24 cellular contexts compared by ENCODE assay signal in the genomic region with DNA sequence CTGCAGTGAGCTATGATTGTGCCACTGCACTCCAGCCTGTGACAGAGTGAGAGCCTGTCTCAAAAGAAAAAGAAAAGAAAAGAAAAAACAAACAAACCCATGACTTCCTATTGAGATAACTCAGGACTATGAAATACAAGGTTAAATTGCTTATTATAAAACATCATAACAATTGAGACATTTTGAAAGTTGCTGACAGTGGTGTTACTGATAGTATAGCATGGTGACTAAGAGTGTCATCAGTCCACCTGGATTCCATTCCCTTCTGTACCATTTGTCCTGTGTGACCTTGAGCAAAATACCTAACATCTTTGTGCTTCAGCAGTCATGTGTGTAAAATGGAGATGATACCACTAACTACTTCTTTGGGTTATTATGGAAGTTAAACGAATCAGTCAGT. TPM values are rescaled to one million over a fixed set of nuclear protein-coding genes. Genes with fewer than 3 reads are reported as not detected.
DNase-seq lines count a peak whose midpoint lies in the region; ATAC-seq, FAIRE-seq and TF ChIP-seq lines count a peak whose summit lies in the region.
"Had no signal": no experiment of that assay in that cellular context is flagged by ENCODE, and none has a peak within 500 bp of the region (broad histone marks: within the 10 kb centered on the region; RNA-seq: fewer than 3 reads in every experiment).

No MANE protein-coding gene starts in this region.

- H3K4me1 ChIP-seq in HepG2 (ENCODE audit: insufficient read depth, low read length) (peaks cover 31% of the 10 kb centered on the region), right lobe of liver (peaks cover 0 to 17% (median 3%) of the 10 kb centered on the region in 4 donors), endodermal cell (ENCODE audit: control insufficient read depth, insufficient read depth, low read length) (no peaks in the 10 kb centered on the region), muscle layer of duodenum (ENCODE audit: control insufficient read depth in 1 of 2, insufficient read depth in 2 of 2, low read length in 2 of 2) (peaks cover 0 to 23% of the 10 kb centered on the region in 2 donors), rectal smooth muscle tissue (ENCODE audit: control insufficient read depth, insufficient read depth, low read length) (peaks cover 12% of the 10 kb centered on the region), osteoblast (ENCODE audit: insufficient read depth, low read length) (no peaks in the 10 kb centered on the region)
- H3K4me1 ChIP-seq: BLaER1 had no signal

- POLR2A ChIA-PET in HepG2 (lab: Yijun Ruan, JAX), result no interaction called here

- TF ChIP-seq CTCF in HepG2 (CRISPR knock-in tag; IDR thresholded peaks at IDR 0.05) (no peak), right lobe of liver (IDR thresholded peaks at IDR 0.05) (no peak), endodermal cell (conservative IDR thresholded peaks at IDR 0.05) (no peak), osteoblast (IDR thresholded peaks at IDR 0.05; ENCODE audit: extremely low read depth, low read depth, low read length) (no peak)

- BruUV-seq in HepG2 (replicated peaks; lab: Mats Ljungman, UMichigan), result no TSS peak

- WGBS in HepG2 (ENCODE audit: low lambda C conversion rate), result 55% methylated on average over 1 of the region's 1 CpG
- whole genome bisulfite sequencing in right lobe of liver (ENCODE audit: insufficient coverage, low coverage, low lambda C conversion rate, missing lambda C conversion rate), result 91% methylated on average over 1 of the region's 1 CpG
- 83 to 90% methylated on average over 1 of the region's 1 CpG for WGBS in endodermal cell (ENCODE audit: insufficient coverage in 1 of 2, insufficient read length in 1 of 2), 2 experiments

- no peaks in the 10 kb centered on the region for H3K4me1 Mint-ChIP-seq in endodermal cell

- no peaks in the 10 kb centered on the region for H3K79me2 ChIP-seq in HepG2 (ENCODE audit: insufficient read depth, low read length)
- H3K79me2 ChIP-seq in osteoblast (ENCODE audit: insufficient read depth, low read length), result no peaks in the 10 kb centered on the region

- no peak for FAIRE-seq in HepG2 (lab: Jason Lieb, UNC)
- FAIRE-seq: G401.6, GM12892, GM18507, H54 had no signal

- H3K4me2 ChIP-seq in HepG2 (ENCODE audit: low read depth, low read length) (no peak overlapping the region), osteoblast (ENCODE audit: insufficient read depth, low read length) (no peak overlapping the region)
- H3K4me2 ChIP-seq: BLaER1 had no signal

- no peaks in the 10 kb centered on the region for H3K36me3 Mint-ChIP-seq in endodermal cell (ENCODE audit: low read depth)
- H3K36me3 Mint-ChIP-seq: CD14-positive monocyte; CD8-positive, alpha-beta T cell had no signal

- no peak overlapping the region for H3K27ac ChIP-seq in HepG2 (ENCODE audit: extremely low read length, insufficient read depth, low read length)
- no peak overlapping the region for H3K27ac ChIP-seq in right lobe of liver
- no peak overlapping the region for H3K27ac ChIP-seq in endodermal cell (ENCODE audit: low read depth, low read length)
- peak overlapping the region; percentile 3 for H3K27ac ChIP-seq in muscle layer of duodenum (ENCODE audit: low read length)
- peak overlapping the region; percentile 27 for H3K27ac ChIP-seq in rectal smooth muscle tissue (ENCODE audit: low read depth, low read length)
- H3K27ac ChIP-seq in osteoblast (ENCODE audit: low read depth, low read length), result no peak overlapping the region
- H3K27ac ChIP-seq: 22Rv1, BLaER1, GM23248, HL-60 had no signal

- H3K9me3 ChIP-seq in HepG2 (ENCODE audit: low read length) (no peaks in the 10 kb centered on the region), right lobe of liver (no peaks in the 10 kb centered on the region), endodermal cell (ENCODE audit: control insufficient read depth, low read length) (no peaks in the 10 kb centered on the region), muscle layer of duodenum (ENCODE audit: control insufficient read depth in 1 of 2, low read length in 2 of 2) (no peaks in the 10 kb centered on the region), osteoblast (ENCODE audit: low read depth, low read length) (no peaks in the 10 kb centered on the region)
- H3K9me3 ChIP-seq: BLaER1 had no signal

- H3K27me3 ChIP-seq in HepG2 (ENCODE audit: control insufficient read depth in 1 of 2, insufficient read depth in 2 of 2, low read length in 2 of 2), result no peaks in the 10 kb centered on the region
- H3K27me3 ChIP-seq in right lobe of liver, result no peaks in the 10 kb centered on the region
- H3K27me3 ChIP-seq in endodermal cell (ENCODE audit: control insufficient read depth, insufficient read depth, low read length, poor library complexity, severe bottlenecking), result no peaks in the 10 kb centered on the region
- no peaks in the 10 kb centered on the region for H3K27me3 ChIP-seq in muscle layer of duodenum (ENCODE audit: low read depth, low read length)
- no peaks in the 10 kb centered on the region for H3K27me3 ChIP-seq in rectal smooth muscle tissue (ENCODE audit: control insufficient read depth, insufficient read depth, low read length)
- H3K27me3 ChIP-seq in osteoblast (ENCODE audit: insufficient read depth, low read length), result no peaks in the 10 kb centered on the region
- H3K27me3 ChIP-seq: BLaER1 had no signal

- no peak for TF ChIP-seq POLR2A in HepG2 (IDR thresholded peaks at IDR 0.05; ENCODE audit: insufficient read depth in 1 of 2, low read depth in 2 of 2, low read length in 2 of 2)
- no peak for TF ChIP-seq POLR2A in right lobe of liver (IDR thresholded peaks at IDR 0.05)

- in situ Hi-C loops in HepG2 (cut with HindIII; ENCODE audit: extremely low pct_ligation_motif_present, low pct_unique_long_range_greater_than_20kb) (no loop called here), G401 (cut with HindIII; ENCODE audit: low sequenced_read_pairs) (no loop called here)

- H2AFZ ChIP-seq in HepG2 (ENCODE audit: low read length), result no peak overlapping the region
- H2AFZ ChIP-seq in osteoblast (ENCODE audit: low read length), result no peak overlapping the region
- H2AFZ ChIP-seq: GM23248 had no signal

- H3K4me3 Mint-ChIP-seq in endodermal cell, result no peak overlapping the region
- H3K4me3 Mint-ChIP-seq: CD14-positive monocyte; CD8-positive, alpha-beta T cell had no signal

- H3K36me3 ChIP-seq in HepG2 (replicated peaks in 1 of 2; ENCODE audit: control insufficient read depth in 1 of 2, insufficient read depth in 2 of 2, low read length in 2 of 2) (no peaks in the 10 kb centered on the region), right lobe of liver (no peaks in the 10 kb centered on the region), endodermal cell (ENCODE audit: control insufficient read depth, insufficient read depth, low read length) (no peaks in the 10 kb centered on the region), muscle layer of duodenum (ENCODE audit: control insufficient read depth in 1 of 2, insufficient read depth in 2 of 2, low read length in 2 of 2) (no peaks in the 10 kb centered on the region), rectal smooth muscle tissue (ENCODE audit: control insufficient read depth, insufficient read depth, low read length) (no peaks in the 10 kb centered on the region), osteoblast (ENCODE audit: insufficient read depth, low read length) (no peaks in the 10 kb centered on the region)
- H3K36me3 ChIP-seq: BLaER1 had no signal

- no peak for TF ChIP-seq EP300 in HepG2 (IDR thresholded peaks at IDR 0.05; ENCODE audit: low read depth in 2 of 2, low read length in 2 of 2)
- no peak for TF ChIP-seq EP300 in HepG2 (CRISPR knock-in tag; IDR thresholded peaks at IDR 0.05; ENCODE audit: borderline replicate concordance)

- peak overlapping the region; percentile 73 for H3K27ac Mint-ChIP-seq in endodermal cell
- H3K27ac Mint-ChIP-seq: CD14-positive monocyte; CD8-positive, alpha-beta T cell had no signal

- CTCF ChIA-PET in HepG2 (lab: Yijun Ruan, JAX; ENCODE audit: low intra/inter-chr PET ratio, low total read pairs), result no interaction called here

- H3K9ac ChIP-seq in HepG2 (ENCODE audit: insufficient read depth, low read depth, low read length) (no peak overlapping the region), endodermal cell (ENCODE audit: extremely low read depth, low read length, poor library complexity, severe bottlenecking) (no peak overlapping the region), rectal smooth muscle tissue (ENCODE audit: low read length) (no peak overlapping the region)
- H3K9ac ChIP-seq: BLaER1, GM23248 had no signal

- H3K4me3 ChIP-seq in HepG2 (replicated peaks in 1 of 3; ENCODE audit: insufficient read depth in 1 of 3, low read depth in 2 of 3, low read length in 3 of 3), result no peak overlapping the region
- H3K4me3 ChIP-seq in right lobe of liver, result no peak overlapping the region
- H3K4me3 ChIP-seq in endodermal cell (ENCODE audit: low read length), result no peak overlapping the region
- no peak overlapping the region for H3K4me3 ChIP-seq in muscle layer of duodenum (ENCODE audit: low read depth in 1 of 2, low read length in 2 of 2)
- H3K4me3 ChIP-seq in rectal smooth muscle tissue (ENCODE audit: low read length), result no peak overlapping the region
- no peak overlapping the region for H3K4me3 ChIP-seq in osteoblast (ENCODE audit: insufficient read depth, low read length)
- H3K4me3 ChIP-seq: BLaER1, GM23248 had no signal

- peak; percentile 49 for DNase-seq in HepG2 (ENCODE audit: low spot score)
- DNase-seq in right lobe of liver, result no peak
- DNase-seq in endodermal cell, result no peak
- no peak for DNase-seq in G401 (ENCODE audit: low spot score)
- DNase-seq in NCI-H510A (lab: John Stamatoyannopoulos, UW), result no peak
- no peak for DNase-seq in osteoblast (ENCODE audit: insufficient read length, low spot score, missing footprints)
- DNase-seq: CD8-positive, alpha-beta T cell; DMS 273 treated with DMSO at 0.1 percent for 48 hours; DMS53; DND-41; EL; GM23248; HCEC 1CT; IMR-90 had no signal

- ATAC-seq in HepG2 (peak; percentile 41; the same call in 2 of the 3 replicates), right lobe of liver (no peak)
- ATAC-seq: CD8-positive, alpha-beta T cell had no signal

- no peaks in the 10 kb centered on the region for H3K9me3 Mint-ChIP-seq in endodermal cell
- H3K9me3 Mint-ChIP-seq: CD14-positive monocyte; CD8-positive, alpha-beta T cell had no signal

- intact Hi-C loops in HepG2 (cut with micrococcal nuclease; ENCODE audit: unreplicated experiment) (no loop called here), right lobe of liver (cut with DNase I) (no loop called here)

- H4K20me1 ChIP-seq in HepG2 (ENCODE audit: insufficient read depth, low read length) (no peaks in the 10 kb centered on the region), osteoblast (ENCODE audit: insufficient read depth, low read length) (no peaks in the 10 kb centered on the region)
- H4K20me1 ChIP-seq: BLaER1 had no signal

- H3K27me3 Mint-ChIP-seq in endodermal cell (ENCODE audit: insufficient read depth), result no peaks in the 10 kb centered on the region

- no peak for TF ChIP-seq RAD21 in HepG2 (CRISPR knock-in tag; IDR thresholded peaks at IDR 0.05)

RNA-seq across cellular contexts. Expression of a gene that starts 49.1 kb away (rescaled TPM):
- total RNA-seq in HepG2 (2016; rRNA removed; fragmentation: Illumina TruSeq; extraction: Trizol) (6.1 and 6.3 TPM in 2 replicates), right lobe of liver (10 to 100 TPM in 5 of 6 experiments, 1 to 10 TPM in 1; 8.7 to 42.3 (median 24.5) TPM), endodermal cell (10 to 100 TPM; 10.1 to 12.4 TPM), osteoblast (2.7 and 3.6 TPM in 2 replicates)
- 0.51 and 0.79 TPM in 2 replicates for total RNA-seq in HepG2 (2016; cell fraction: cytosol; rRNA removed; fragmentation: Illumina TruSeq; extraction: Trizol; ENCODE audit: low read depth)
- total RNA-seq in HepG2 (2016; cell fraction: insoluble cytoplasmic fraction; rRNA removed; fragmentation: Illumina TruSeq; extraction: Trizol), result 5.5 and 6.0 TPM in 2 replicates
- 2.8 and 2.9 TPM in 2 replicates for total RNA-seq in HepG2 (2016; cell fraction: membrane; rRNA removed; fragmentation: Illumina TruSeq; extraction: Trizol)
- total RNA-seq in HepG2 (2016; cell fraction: nucleus; rRNA removed; fragmentation: Illumina TruSeq; extraction: Trizol), result 8.2 and 10.7 TPM in 2 replicates
- 0.65 and 0.74 TPM in 2 replicates for polyA plus RNA-seq in HepG2 (2011; rRNA removed)
- polyA plus RNA-seq in HepG2 (2011; cell fraction: cytosol; rRNA removed), result 0.34 and 0.35 TPM in 2 replicates
- 1.5 and 1.7 TPM in 2 replicates for polyA plus RNA-seq in HepG2 (2011; cell fraction: nucleus; rRNA removed)
- 1.1 and 1.9 TPM in 2 replicates for polyA plus RNA-seq in HepG2 (2012)
- polyA plus RNA-seq in HepG2 (2016; cell fraction: cytosol; fragmentation: Illumina TruSeq; extraction: Trizol; ENCODE audit: low read depth), result 0.27 and 0.35 TPM in 2 replicates
- polyA plus RNA-seq in HepG2 (2016; cell fraction: insoluble cytoplasmic fraction; fragmentation: Illumina TruSeq; extraction: Trizol; ENCODE audit: low read depth), result 5.6 and 6.2 TPM in 2 replicates
- polyA plus RNA-seq in HepG2 (2016; cell fraction: membrane; fragmentation: Illumina TruSeq; extraction: Trizol; ENCODE audit: low read depth), result 1.2 and 1.5 TPM in 2 replicates
- 9.8 and 9.9 TPM in 2 replicates for polyA plus RNA-seq in HepG2 (2016; cell fraction: nucleus; fragmentation: Illumina TruSeq; extraction: Trizol; ENCODE audit: insufficient read depth, low read depth)
- polyA minus RNA-seq in HepG2 (2011; rRNA and poly(A)+ RNA removed; ENCODE audit: low replicate concordance), result 0.14 and 1.3 TPM in 2 replicates
- 0.88 and 0.89 TPM in 2 replicates for polyA minus RNA-seq in HepG2 (2011; cell fraction: cytosol; rRNA and poly(A)+ RNA removed)
- polyA minus RNA-seq in HepG2 (2011; cell fraction: nucleus; rRNA and poly(A)+ RNA removed), result 4.7 and 6.1 TPM in 2 replicates
- 12.0 TPM for polyA plus RNA-seq in endodermal cell (2013, experiment 1 of 2)
- polyA plus RNA-seq in endodermal cell (2013, experiment 2 of 2), result 10.0 TPM
- total RNA-seq in G401 (2014; rRNA removed; shearing (Covaris generic)), result 10.6 and 12.8 TPM in 2 replicates
- polyA plus RNA-seq: CD14-positive monocyte had no signal

Comparison
In these comparisons a context has a peak if more than half of its experiments do, and no peak if none do; other contexts are left out.
1. H3K27ac ChIP-seq: peak in muscle layer of duodenum (single experiment) and rectal smooth muscle tissue (single experiment); none in HepG2 (single experiment), right lobe of liver (0 of 3), endodermal cell (single experiment) and osteoblast (single experiment).